Comparison of ENCODE assay signal across 30 cellular contexts in genomic region chr10:3684891-3685290, GRCh38.
"Had no signal": no experiment of that assay in that cellular context is flagged by ENCODE, and none has a peak within 500 bp of the region (broad histone marks: within the 10 kb centered on the region; RNA-seq: fewer than 3 reads in every experiment).

No MANE protein-coding gene starts in this region.

- H3K27me3 Mint-ChIP-seq: activated CD8-positive, alpha-beta T cell treated with anti-CD3 and anti-CD28 coated beads for 36 hours; effector memory CD8-positive, alpha-beta T cell; progenitor cell of endocrine pancreas; stimulated activated memory B cell treated with anti-CD40 and anti-IgM and Interleukin-4, amounts not matched to agents 10 μg/mL and 1 μg/mL and 100 μg/mL, for 72 hours; stimulated activated naive CD8-positive, alpha-beta T cell treated with anti-CD3 and anti-CD28 coated beads, Interleukin-15, amount 100 ng/mL, for 72 hours; T-helper 17 cell had no signal

- H3K9me3 Mint-ChIP-seq: activated CD8-positive, alpha-beta T cell treated with anti-CD3 and anti-CD28 coated beads for 36 hours; effector memory CD8-positive, alpha-beta T cell; natural killer cell treated with Interleukin-12 subunit alpha and Interleukin-12 subunit beta and Interleukin-15 and Interleukin-18, amount 100 ng/mL, for 72 hours; stimulated activated memory B cell treated with anti-CD40 and anti-IgM and Interleukin-4, amounts not matched to agents 10 μg/mL and 1 μg/mL and 100 μg/mL, for 72 hours had no signal

- H3K27me3 ChIP-seq: gastroesophageal sphincter, hepatocyte, ovary, right lobe of liver, uterus had no signal

- H3K4me3 Mint-ChIP-seq: activated CD8-positive, alpha-beta T cell treated with anti-CD3 and anti-CD28 coated beads for 36 hours; effector memory CD8-positive, alpha-beta T cell; natural killer cell treated with Interleukin-12 subunit alpha and Interleukin-12 subunit beta and Interleukin-15 and Interleukin-18, amount 100 ng/mL, for 72 hours; stimulated activated memory B cell treated with anti-CD40 and anti-IgM and Interleukin-4, amounts not matched to agents 10 μg/mL and 1 μg/mL and 100 μg/mL, for 72 hours; stimulated activated naive CD8-positive, alpha-beta T cell treated with anti-CD3 and anti-CD28 coated beads, Interleukin-15, amount 100 ng/mL, for 72 hours; T-helper 17 cell; type B pancreatic cell had no signal

- H3K27ac Mint-ChIP-seq: activated CD8-positive, alpha-beta T cell treated with anti-CD3 and anti-CD28 coated beads for 36 hours; effector memory CD8-positive, alpha-beta T cell; progenitor cell of endocrine pancreas; stimulated activated memory B cell treated with anti-CD40 and anti-IgM and Interleukin-4, amounts not matched to agents 10 μg/mL and 1 μg/mL and 100 μg/mL, for 72 hours; T-helper 17 cell; type B pancreatic cell had no signal

- H3K36me3 ChIP-seq: gastroesophageal sphincter, left ventricle myocardium inferior, ovary, right lobe of liver, uterus, WERI-Rb-1 had no signal

- ATAC-seq: activated CD8-positive, alpha-beta T cell treated with anti-CD3 and anti-CD28 coated beads for 36 hours; effector memory CD8-positive, alpha-beta T cell; gastroesophageal sphincter; right lobe of liver; stimulated activated memory B cell treated with anti-CD40 and anti-IgM and Interleukin-4, amounts not matched to agents 10 μg/mL and 1 μg/mL and 100 μg/mL, for 72 hours; stimulated activated naive CD8-positive, alpha-beta T cell treated with anti-CD3 and anti-CD28 coated beads, Interleukin-15, amount 100 ng/mL, for 72 hours; T-helper 17 cell had no signal

- H3K9me3 ChIP-seq: gastroesophageal sphincter, left ventricle myocardium inferior, ovary, right lobe of liver, uterus had no signal

- H3K4me1 ChIP-seq: gastroesophageal sphincter, left ventricle myocardium inferior, right lobe of liver, uterus had no signal

- H3K27ac ChIP-seq: gastroesophageal sphincter, hepatocyte, left ventricle myocardium inferior, ovary, right lobe of liver, uterus, WERI-Rb-1 had no signal

- H3K4me2 ChIP-seq: hepatocyte had no signal

- H2AFZ ChIP-seq: hepatocyte had no signal

- DNase-seq: activated CD4-positive, alpha-beta T cell treated with anti-CD3 and anti-CD28 coated beads, Interleukin-2, amount 50 U/mL, for 1 hour; activated CD4-positive, CD25-positive, alpha-beta regulatory T cell treated with anti-CD3 and anti-CD28 coated beads, Interleukin-2, amount 50 U/mL, for 72 hours; activated CD8-positive, alpha-beta T cell treated with anti-CD3 and anti-CD28 coated beads for 36 hours; activated effector memory CD4-positive, alpha-beta T cell treated with Interleukin-2 at 50 U/mL for 16 hours; activated naive CD4-positive, alpha-beta T cell treated with Interleukin-2 at 50 U/mL for 16 hours; activated T-cell treated with anti-CD3 and anti-CD28 coated beads for 4 hours; amygdala; caudate nucleus; cortex of kidney; effector memory CD8-positive, alpha-beta T cell; islet precursor cell; left ventricle myocardium inferior; mesendoderm; ovary; right lobe of liver; stimulated activated CD4-positive, alpha-beta T cell treated with anti-CD3 and anti-CD28 coated beads, Interleukin-12 subunit alpha, Interleukin-12 subunit beta, amount 100 ng/mL, for 4 hours; stimulated activated CD4-positive, alpha-beta T cell treated with anti-CD3 and anti-CD28 coated beads, Interleukin-4, amount 100 ng/mL, for 1 hour; stimulated activated naive CD8-positive, alpha-beta T cell treated with anti-CD3 and anti-CD28 coated beads, Interleukin-15, amount 100 ng/mL, for 72 hours; substantia nigra; T-helper 17 cell; T1000; uterus; WERI-Rb-1 had no signal

- H3K79me2 ChIP-seq: hepatocyte had no signal

- H3K4me3 ChIP-seq: gastroesophageal sphincter, hepatocyte, left ventricle myocardium inferior, lung, ovary, right lobe of liver, uterus had no signal

- H3K36me3 Mint-ChIP-seq: natural killer cell treated with Interleukin-12 subunit alpha and Interleukin-12 subunit beta and Interleukin-15 and Interleukin-18, amount 100 ng/mL, for 72 hours; stimulated activated memory B cell treated with anti-CD40 and anti-IgM and Interleukin-4, amounts not matched to agents 10 μg/mL and 1 μg/mL and 100 μg/mL, for 72 hours; type B pancreatic cell had no signal
